ENCODE assay signal across 17 cellular contexts in the genomic region with DNA sequence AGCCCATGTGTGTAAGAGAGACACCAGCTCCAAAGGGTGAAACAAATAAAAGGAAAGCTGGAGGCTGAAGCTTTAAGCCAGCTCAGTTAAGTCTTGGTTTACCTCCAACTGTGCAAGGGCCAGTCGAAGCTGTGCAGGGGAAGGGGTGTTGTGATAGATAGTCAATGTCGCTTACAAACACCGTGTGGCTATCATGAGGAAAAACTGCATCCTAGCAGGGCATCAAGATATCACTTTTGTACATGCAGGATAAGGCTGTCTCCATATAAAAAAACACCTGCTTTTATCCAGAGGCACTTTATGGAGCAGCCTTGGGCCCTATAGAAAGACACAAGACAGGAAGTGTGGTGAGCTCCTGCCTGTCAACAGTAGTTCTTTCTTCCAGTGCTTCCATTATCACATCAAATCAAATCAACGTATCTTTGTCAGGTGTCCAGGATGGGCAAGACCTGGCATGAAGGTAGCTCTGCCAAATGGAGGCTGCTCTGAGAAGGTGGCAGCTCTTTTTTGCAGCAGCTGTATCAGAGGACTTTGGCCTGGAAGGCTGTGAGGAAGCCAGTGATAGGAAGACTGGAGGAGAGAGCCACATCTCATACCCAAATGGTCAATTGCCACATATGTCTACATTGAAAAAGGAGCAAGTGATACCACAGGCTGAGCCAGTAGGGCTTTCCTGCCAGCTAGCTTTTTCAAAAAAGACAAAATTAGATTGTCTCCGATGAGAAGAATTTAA. TPM values are rescaled to one million over a fixed set of nuclear protein-coding genes. Genes with fewer than 3 reads are reported as not detected.
DNase-seq lines count a peak whose midpoint lies in the region; ATAC-seq and TF ChIP-seq lines count a peak whose summit lies in the region.
"Had no signal": no experiment of that assay in that cellular context is flagged by ENCODE, and none has a peak within 500 bp of the region (broad histone marks: within the 10 kb centered on the region; RNA-seq: fewer than 3 reads in every experiment).

No MANE protein-coding gene starts in this region.

- POLR2A ChIA-PET in WTC11 (lab: Charles Lee), result no interaction called here

- H3K27me3 Mint-ChIP-seq in WTC11 (ENCODE audit: low read depth), result no peaks in the 10 kb centered on the region
- H3K27me3 Mint-ChIP-seq: memory B cell had no signal

- H3K79me2 ChIP-seq in MM.1S (ENCODE audit: low read length), result no peaks in the 10 kb centered on the region

- H3K4me3 Mint-ChIP-seq in WTC11, result no peak overlapping the region
- H3K4me3 Mint-ChIP-seq: memory B cell had no signal

- H3K27ac ChIP-seq in left lung, result peak overlapping the region; percentile 2 to 83
- H3K27ac ChIP-seq in skin epidermis, result peak overlapping the region in 13 of 21 experiments; percentile 20 to 68 (median 51)
- H3K27ac ChIP-seq in MM.1S (ENCODE audit: low read length), result no peak overlapping the region
- H3K27ac ChIP-seq: body of pancreas had no signal

- H3K9me3 Mint-ChIP-seq in WTC11, result peaks cover 33% of the 10 kb centered on the region
- H3K9me3 Mint-ChIP-seq: memory B cell had no signal

- H3K36me3 Mint-ChIP-seq in WTC11, result peaks cover 3% of the 10 kb centered on the region; the same call in 1 of the 2 replicates
- H3K36me3 Mint-ChIP-seq: memory B cell had no signal

- no peaks in the 10 kb centered on the region for H4K20me1 ChIP-seq in MM.1S (ENCODE audit: insufficient read depth, low read length)

- no peak overlapping the region for H3K4me2 ChIP-seq in MM.1S (ENCODE audit: low read depth, low read length)

- H3K4me1 Mint-ChIP-seq in WTC11, result no peaks in the 10 kb centered on the region
- H3K4me1 Mint-ChIP-seq: memory B cell had no signal

- peaks cover 3 to 22% of the 10 kb centered on the region in 2 donors for H3K4me1 ChIP-seq in left lung
- H3K4me1 ChIP-seq in MM.1S (ENCODE audit: low read length), result no peaks in the 10 kb centered on the region
- H3K4me1 ChIP-seq: Peyer's patch had no signal

- peak; percentile 12 for ATAC-seq in left lung
- no peak for ATAC-seq in WTC11

- peak; percentile 27 for DNase-seq in DMS153 treated with DMSO at 0.1 percent for 48 hours (lab: John Stamatoyannopoulos, UW; ENCODE audit: unreplicated experiment)
- peak; percentile 2 for DNase-seq in brain pericyte (ENCODE audit: low read depth, low spot score)
- no peak for DNase-seq in left lung
- no peak for DNase-seq in WTC11 (ENCODE audit: low spot score)
- DNase-seq in activated CD4-positive, alpha-beta T cell treated with anti-CD3 and anti-CD28 coated beads for 4 hours, result no peak
- no peak for DNase-seq in MM.1S
- DNase-seq in dedifferentiated amniotic fluid mesenchymal stem cell (ENCODE audit: extremely low spot score), result no peak
- DNase-seq: activated CD8-positive, alpha-beta memory T cell treated with anti-CD3 and anti-CD28 coated beads, Interleukin-2, amount 50 U/mL, for 48 hours; activated naive CD4-positive, alpha-beta T cell treated with Interleukin-2 at 50 U/mL for 16 hours; NCI-H1694 treated with DMSO at 0.1 percent for 48 hours; NCI-H510A had no signal

- H3K9me3 ChIP-seq in left lung, result peaks cover 0 to 3% of the 10 kb centered on the region in 2 donors
- no peaks in the 10 kb centered on the region for H3K9me3 ChIP-seq in MM.1S (replicated peaks; ENCODE audit: insufficient read depth, low read length)
- H3K9me3 ChIP-seq: body of pancreas, Peyer's patch, testis had no signal

- intact Hi-C loops in left lung (cut with DNase I), result no loop called here

- no peaks in the 10 kb centered on the region for H3K36me3 ChIP-seq in left lung
- no peaks in the 10 kb centered on the region for H3K36me3 ChIP-seq in MM.1S (replicated peaks; ENCODE audit: insufficient read depth, low read length)
- H3K36me3 ChIP-seq: Peyer's patch had no signal

- no peaks in the 10 kb centered on the region for H3F3A ChIP-seq in MM.1S (ENCODE audit: insufficient read depth, low read length)

- H2AFZ ChIP-seq in MM.1S (ENCODE audit: low read length), result no peak overlapping the region

- no peak overlapping the region for H3K4me3 ChIP-seq in left lung
- H3K4me3 ChIP-seq in skin epidermis, result no peak overlapping the region
- no peak overlapping the region for H3K4me3 ChIP-seq in MM.1S (ENCODE audit: low read length)
- H3K4me3 ChIP-seq: body of pancreas, Peyer's patch, testis had no signal

- CTCF ChIA-PET in WTC11 (lab: Charles Lee), result interaction anchor here (0.7 to 1.4 kb wide), 3 partner anchors 68 to 257 kb away, joined by 3 read pairs; no protein-coding TSS in a partner anchor

- TF ChIP-seq CTCF in left lung (IDR thresholded peaks at IDR 0.05) (no peak), WTC11 (IDR thresholded peaks at IDR 0.05) (no peak), MM.1S (IDR thresholded peaks at IDR 0.05; ENCODE audit: low read length) (no peak)

- H3K27me3 ChIP-seq in left lung, result no peaks in the 10 kb centered on the region
- no peaks in the 10 kb centered on the region for H3K27me3 ChIP-seq in MM.1S (replicated peaks; ENCODE audit: insufficient read depth, low read length)
- H3K27me3 ChIP-seq: body of pancreas, Peyer's patch, testis had no signal

- H3K9me2 ChIP-seq in MM.1S (replicated peaks; ENCODE audit: insufficient read depth, low read length), result no peaks in the 10 kb centered on the region

- no peak overlapping the region for H3K27ac Mint-ChIP-seq in WTC11
- H3K27ac Mint-ChIP-seq: memory B cell had no signal

- no peak overlapping the region for H3K9ac ChIP-seq in MM.1S (ENCODE audit: low read length)

TF ChIP-seq in WTC11, 78 proteins besides CTCF, POLR2A, EP300 and RAD21:
- TF ChIP-seq ZNF263 (CRISPR knock-in tag; IDR thresholded peaks at IDR 0.05; ENCODE audit: low read depth), result no peak
- TF ChIP-seq ZNF532 (CRISPR knock-in tag; IDR thresholded peaks at IDR 0.05; ENCODE audit: borderline replicate concordance), result no peak
- TF ChIP-seq USF1 (CRISPR knock-in tag; IDR thresholded peaks at IDR 0.05), result no peak
- no peak for TF ChIP-seq SOX15 (CRISPR knock-in tag; IDR thresholded peaks at IDR 0.05)
- TF ChIP-seq ZNF219 (CRISPR knock-in tag; IDR thresholded peaks at IDR 0.05; ENCODE audit: borderline replicate concordance), result no peak
- TF ChIP-seq, protein P1, sequence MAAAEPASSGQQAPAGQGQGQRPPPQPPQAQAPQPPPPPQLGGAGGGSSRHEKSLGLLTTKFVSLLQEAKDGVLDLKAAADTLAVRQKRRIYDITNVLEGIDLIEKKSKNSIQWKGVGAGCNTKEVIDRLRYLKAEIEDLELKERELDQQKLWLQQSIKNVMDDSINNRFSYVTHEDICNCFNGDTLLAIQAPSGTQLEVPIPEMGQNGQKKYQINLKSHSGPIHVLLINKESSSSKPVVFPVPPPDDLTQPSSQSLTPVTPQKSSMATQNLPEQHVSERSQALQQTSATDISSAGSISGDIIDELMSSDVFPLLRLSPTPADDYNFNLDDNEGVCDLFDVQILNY (CRISPR knock-in tag; IDR thresholded peaks at IDR 0.05), result no peak
- TF ChIP-seq SP1 (CRISPR knock-in tag; conservative IDR thresholded peaks at IDR 0.05), result no peak
- no peak for TF ChIP-seq RORB (CRISPR knock-in tag; IDR thresholded peaks at IDR 0.05)
- no peak for TF ChIP-seq NFYB (CRISPR knock-in tag; conservative IDR thresholded peaks at IDR 0.05; ENCODE audit: low read depth)
- TF ChIP-seq JUN (CRISPR knock-in tag; IDR thresholded peaks at IDR 0.05), result no peak
- TF ChIP-seq EMX1 (CRISPR knock-in tag; IDR thresholded peaks at IDR 0.05), result no peak
- TF ChIP-seq NR3C1 (CRISPR knock-in tag; conservative IDR thresholded peaks at IDR 0.05; ENCODE audit: low read depth), result no peak

RNA-seq across cellular contexts. Expression of gene SELENOP, which starts 29.3 kb away (rescaled TPM):
- 100 to 1,000 TPM; 605 to 636 TPM for total RNA-seq in left lung
- total RNA-seq in WTC11 (2021), result 13.2 to 18.0 TPM (median 17.4 TPM) in 3 replicates
- total RNA-seq: T-helper 1 cell treated with Interleukin-12 subunit alpha and Interleukin-12 subunit beta and Interleukin-4 antibody, amounts not matched to agents 30 ng/mL and 1 ng/mL, for 36 hours had no signal

Comparison
In these comparisons a context has a peak if more than half of its experiments do, and no peak if none do; other contexts are left out.
1. DNase-seq: peak in DMS153 treated with DMSO at 0.1 percent for 48 hours (single experiment) and brain pericyte (single experiment); none in left lung (0 of 2), WTC11 (single experiment), activated CD4-positive, alpha-beta T cell treated with anti-CD3 and anti-CD28 coated beads for 4 hours (0 of 2), MM.1S (single experiment) and dedifferentiated amniotic fluid mesenchymal stem cell (single experiment).
2. RNA of gene SELENOP, which starts 29.3 kb away (total RNA-seq): 605 to 636 TPM in left lung; 13.2 to 18.0 TPM in WTC11; every median in the first group is over 10 times any median in the second.